ENCODE assay signal across 1 cellular context in the genomic region with DNA sequence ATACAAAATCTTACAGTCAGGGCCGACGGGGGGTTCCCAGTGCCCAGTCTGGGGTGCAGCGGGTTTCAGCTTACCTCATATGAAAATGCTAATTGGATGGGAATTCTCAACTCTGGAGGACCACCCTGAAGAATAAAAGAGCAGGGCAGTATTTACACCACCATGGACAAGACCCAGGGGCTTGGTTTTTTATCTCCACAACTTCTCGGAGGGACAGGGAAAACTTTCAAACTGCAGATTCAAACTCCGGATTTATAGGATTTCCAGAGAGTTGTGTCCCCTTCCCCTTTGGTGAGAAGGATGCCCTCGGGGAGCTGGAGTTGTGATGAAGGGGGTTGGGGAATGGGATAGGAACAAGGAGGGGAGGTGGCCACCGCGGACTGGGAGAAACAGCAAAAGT.
TF ChIP-seq lines count a peak whose summit lies in the region.

No MANE protein-coding gene starts in this region.

TF ChIP-seq in IMR-90, 13 proteins besides CTCF, POLR2A, EP300 and RAD21:
- TF ChIP-seq MAFK (IDR thresholded peaks at IDR 0.05; ENCODE audit: low read depth, low read length) (no peak), MXI1 (IDR thresholded peaks at IDR 0.05; ENCODE audit: borderline replicate concordance, low read depth, low read length) (no peak)
TF ChIP-seq in IMR-90: peak in this region for 0.
